30 cellular contexts compared by ENCODE assay signal in genomic region chr20:51668932-51669331, GRCh38.
"Had no signal": no experiment of that assay in that cellular context is flagged by ENCODE, and none has a peak within 500 bp of the region (broad histone marks: within the 10 kb centered on the region; RNA-seq: fewer than 3 reads in every experiment).

No MANE protein-coding gene starts in this region.

- H3K4me3 ChIP-seq: ascending aorta, breast epithelium, coronary artery, dorsolateral prefrontal cortex, esophagus muscularis mucosa, gastroesophageal sphincter, heart right ventricle had no signal

- DNase-seq: activated CD4-positive, alpha-beta memory T cell treated with anti-CD3 and anti-CD28 coated beads for 36 hours; activated CD4-positive, alpha-beta T cell treated with anti-CD3 and anti-CD28 coated beads for 36 hours; activated CD4-positive, alpha-beta T cell treated with anti-CD3 and anti-CD28 coated beads, Interleukin-2, amount 10 ng/mL, durations not matched to agents 24 days and 14 days; activated CD4-positive, CD25-positive, alpha-beta regulatory T cell; activated CD4-positive, CD25-positive, alpha-beta regulatory T cell treated with anti-CD3 and anti-CD28 coated beads, Interleukin-2, amount 50 U/mL, for 72 hours; activated CD8-positive, alpha-beta memory T cell treated with anti-CD3 and anti-CD28 coated beads, Interleukin-2, amount 10 ng/mL, durations not matched to agents 7 days and 5 days; activated CD8-positive, alpha-beta memory T cell treated with anti-CD3 and anti-CD28 coated beads, Interleukin-2, amount 50 U/mL, for 4 hours; activated CD8-positive, alpha-beta T cell treated with anti-CD3 and anti-CD28 coated beads, Interleukin-2, amount 10 ng/mL, durations not matched to agents 7 days and 5 days; activated gamma-delta T cell; activated naive CD4-positive, alpha-beta T cell; activated naive CD4-positive, alpha-beta T cell treated with anti-CD3 and anti-CD28 coated beads, Interleukin-2, amount 10 ng/mL, durations not matched to agents 7 days and 5 days; activated naive CD8-positive, alpha-beta T cell treated with anti-CD3 and anti-CD28 coated beads, Interleukin-2, amount 10 ng/mL, durations not matched to agents 7 days and 5 days; activated T-cell treated with anti-CD3 and anti-CD28 coated beads, Interleukin-2, amount 50 U/mL, for 1 hour; activated T-cell treated with anti-CD3 and anti-CD28 coated beads, Interleukin-2, amount 50 U/mL, for 72 hours; effector CD4-positive, alpha-beta T cell; foreskin melanocyte; heart right ventricle; T-helper 1 cell; T-helper 17 cell; T1000; WERI-Rb-1 had no signal

- ATAC-seq: activated CD4-positive, alpha-beta T cell treated with anti-CD3 and anti-CD28 coated beads for 36 hours; activated CD8-positive, alpha-beta memory T cell treated with anti-CD3 and anti-CD28 coated beads, Interleukin-2, amount 10 ng/mL, durations not matched to agents 7 days and 5 days; activated CD8-positive, alpha-beta T cell treated with anti-CD3 and anti-CD28 coated beads, Interleukin-2, amount 10 ng/mL, durations not matched to agents 7 days and 5 days; activated naive CD4-positive, alpha-beta T cell treated with anti-CD3 and anti-CD28 coated beads, Interleukin-2, amount 50 U/mL, for 72 hours; activated T-cell treated with anti-CD3 and anti-CD28 coated beads, Interleukin-2, amount 50 U/mL, for 72 hours; gastroesophageal sphincter; heart right ventricle; T-helper 17 cell had no signal

- H3K27ac ChIP-seq: ascending aorta, breast epithelium, coronary artery, esophagus muscularis mucosa, gastroesophageal sphincter, heart right ventricle, WERI-Rb-1 had no signal

- H3K36me3 ChIP-seq: breast epithelium had no signal

- H3K27me3 ChIP-seq: ascending aorta, breast epithelium, dorsolateral prefrontal cortex, esophagus muscularis mucosa, gastroesophageal sphincter, heart right ventricle had no signal

- FAIRE-seq: endometrium, endothelial cell of umbilical vein had no signal

- H3K9me3 ChIP-seq: ascending aorta, breast epithelium, esophagus muscularis mucosa, gastroesophageal sphincter, heart right ventricle had no signal

- H3K4me1 ChIP-seq: ascending aorta, breast epithelium, esophagus muscularis mucosa, gastroesophageal sphincter, heart right ventricle had no signal
